1 cellular context compared by ENCODE assay signal in genomic region chr11:1309498-1310314, GRCh38.
TF ChIP-seq lines count a peak whose summit lies in the region.

TSS of gene TOLLIP (minus strand) at chr11:1309632. CDS start at chr11:1309498, 134 bp downstream.

TF ChIP-seq in GM12878, 131 proteins besides CTCF, POLR2A, EP300 and RAD21 (continued from another document):
- TF ChIP-seq MYC (IDR thresholded peaks at IDR 0.05; ENCODE audit: insufficient read depth, insufficient read length, insufficient replicate concordance, low read length, severe bottlenecking) (no peak), ZBTB11 (CRISPR knock-in tag; IDR thresholded peaks at IDR 0.05) (no peak), ZBTB33 (IDR thresholded peaks at IDR 0.05) (no peak), CHD4 (IDR thresholded peaks at IDR 0.05) (no peak), RAD51 (IDR thresholded peaks at IDR 0.05) (no peak), PRDM15 (CRISPR knock-in tag; IDR thresholded peaks at IDR 0.05) (no peak), PBX3 (IDR thresholded peaks at IDR 0.05; ENCODE audit: insufficient replicate concordance, low read depth, low read length) (no peak), NRF1 (conservative IDR thresholded peaks at IDR 0.05; ENCODE audit: low read depth, low read length) (peak; percentile 99)
TF ChIP-seq in GM12878: peak in this region for 39.
